ENCODE assay signal across 20 cellular contexts in the genomic region with DNA sequence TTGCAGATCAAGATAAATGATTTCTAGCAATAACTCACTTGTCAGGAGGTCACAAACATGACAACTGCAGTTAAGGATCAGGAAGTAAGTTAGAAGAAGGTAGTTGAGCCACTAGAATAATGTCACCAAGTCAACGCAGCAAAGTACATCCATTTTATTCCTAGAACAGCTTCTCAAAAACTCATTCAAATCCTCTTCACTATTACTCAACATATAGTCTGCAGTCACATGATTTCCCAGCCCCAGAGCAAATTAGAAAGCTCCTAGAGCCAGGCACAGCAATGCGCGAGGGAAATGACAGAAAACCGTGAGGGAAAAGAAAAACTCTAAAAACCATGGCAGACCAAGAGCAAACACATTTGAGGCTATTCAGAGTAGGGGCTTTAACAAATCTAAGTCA. TPM values are rescaled to one million over a fixed set of nuclear protein-coding genes. Genes with fewer than 3 reads are reported as not detected.
DNase-seq lines count a peak whose midpoint lies in the region; ATAC-seq, FAIRE-seq and TF ChIP-seq lines count a peak whose summit lies in the region.
"Had no signal": no experiment of that assay in that cellular context is flagged by ENCODE, and none has a peak within 500 bp of the region (broad histone marks: within the 10 kb centered on the region; RNA-seq: fewer than 3 reads in every experiment).

No MANE protein-coding gene starts in this region.

- H3K36me3 ChIP-seq in K562 (ENCODE audit: control insufficient read depth, insufficient read depth, low read length) (no peaks in the 10 kb centered on the region), upper lobe of right lung (no peaks in the 10 kb centered on the region)

- no peak for TF ChIP-seq EP300 in K562 (IDR thresholded peaks at IDR 0.05; ENCODE audit: low read length)

- H3K27me3 ChIP-seq in K562 (ENCODE audit: control insufficient read depth in 2 of 2, insufficient read depth in 2 of 2, low read length in 2 of 2) = peaks cover 2 to 18% of the 10 kb centered on the region in 2 experiments; a peak in 4 of 5 replicates
- H3K27me3 ChIP-seq in upper lobe of right lung = no peaks in the 10 kb centered on the region

- no peaks in the 10 kb centered on the region for H3K9me1 ChIP-seq in K562 (ENCODE audit: control insufficient read depth, insufficient read depth, low read length)

- no TSS peak for BruUV-seq in K562 (replicated peaks; lab: Mats Ljungman, UMichigan)

- H3K9me3 ChIP-seq in K562 (replicated peaks; ENCODE audit: control insufficient read depth, insufficient read depth, low read depth, low read length) (no peaks in the 10 kb centered on the region), upper lobe of right lung (no peaks in the 10 kb centered on the region), T-helper 17 cell (ENCODE audit: control insufficient read depth, low read length, poor library complexity, severe bottlenecking) (no peaks in the 10 kb centered on the region)
- H3K9me3 ChIP-seq: A549 had no signal

- H3K9ac ChIP-seq in K562 (ENCODE audit: insufficient read depth in 1 of 2, low read depth in 2 of 2, low read length in 2 of 2) = no peak overlapping the region

- no peaks in the 10 kb centered on the region for H3K79me2 ChIP-seq in K562 (ENCODE audit: control insufficient read depth, insufficient read depth, low read length)

- H3K4me3 ChIP-seq in K562 = no peak overlapping the region
- H3K4me3 ChIP-seq in upper lobe of right lung = no peak overlapping the region
- H3K4me3 ChIP-seq: A549, GM23338 had no signal

- CTCF ChIA-PET in activated CD4-positive, alpha-beta memory T cell treated with anti-CD3 and anti-CD28 coated beads for 36 hours (lab: Charles Lee) = no interaction called here
- CTCF ChIA-PET in activated CD4-positive, alpha-beta memory T cell treated with anti-CD3 and anti-CD28 coated beads, Interleukin-2, amount 10 ng/mL, durations not matched to agents 7 days and 5 days (lab: Charles Lee) = no interaction called here
- CTCF ChIA-PET in K562 (lab: Yijun Ruan, JAX; ENCODE audit: low intra/inter-chr PET ratio) = no interaction called here

- no peaks in the 10 kb centered on the region for H3K4me1 ChIP-seq in K562 (replicated peaks in 1 of 2; ENCODE audit: control insufficient read depth in 2 of 2, insufficient read depth in 2 of 2, low read length in 2 of 2)
- H3K4me1 ChIP-seq in upper lobe of right lung = no peaks in the 10 kb centered on the region
- H3K4me1 ChIP-seq: A549 had no signal

- H3K27me3 Mint-ChIP-seq in activated CD4-positive, alpha-beta memory T cell treated with anti-CD3 and anti-CD28 coated beads for 36 hours = no peaks in the 10 kb centered on the region
- no peaks in the 10 kb centered on the region for H3K27me3 Mint-ChIP-seq in activated CD4-positive, alpha-beta memory T cell treated with anti-CD3 and anti-CD28 coated beads, Interleukin-2, amount 10 ng/mL, durations not matched to agents 7 days and 5 days
- H3K27me3 Mint-ChIP-seq in CD14-positive monocyte (ENCODE audit: low read depth in 3 of 3) = no peaks in the 10 kb centered on the region
- no peaks in the 10 kb centered on the region for H3K27me3 Mint-ChIP-seq in T-helper 17 cell
- H3K27me3 Mint-ChIP-seq: CD4-positive, alpha-beta memory T cell; IgD-negative memory B cell had no signal

- POLR2A ChIA-PET in activated CD4-positive, alpha-beta memory T cell treated with anti-CD3 and anti-CD28 coated beads for 36 hours (lab: Charles Lee) = no interaction called here
- POLR2A ChIA-PET in activated CD4-positive, alpha-beta memory T cell treated with anti-CD3 and anti-CD28 coated beads, Interleukin-2, amount 10 ng/mL, durations not matched to agents 7 days and 5 days (lab: Charles Lee) = no interaction called here
- POLR2A ChIA-PET in K562 (lab: Yijun Ruan, JAX) = no interaction called here

- H2AFZ ChIP-seq in K562 (ENCODE audit: low read depth, low read length) = no peak overlapping the region
- H2AFZ ChIP-seq: GM23338 had no signal

- no peak overlapping the region for H3K4me2 ChIP-seq in K562 (ENCODE audit: insufficient read depth, low read length)
- H3K4me2 ChIP-seq: A549, GM23338 had no signal

- intact Hi-C loops in activated CD4-positive, alpha-beta memory T cell treated with anti-CD3 and anti-CD28 coated beads for 36 hours (cut with micrococcal nuclease) = no loop called here
- intact Hi-C loops in CD14-positive monocyte (cut with micrococcal nuclease) (no loop called here), K562 (cut with micrococcal nuclease) (no loop called here), upper lobe of right lung (cut with DNase I) (no loop called here)

- no peak overlapping the region for H3K4me3 Mint-ChIP-seq in activated CD4-positive, alpha-beta memory T cell treated with anti-CD3 and anti-CD28 coated beads for 36 hours
- H3K4me3 Mint-ChIP-seq in activated CD4-positive, alpha-beta memory T cell treated with anti-CD3 and anti-CD28 coated beads, Interleukin-2, amount 10 ng/mL, durations not matched to agents 7 days and 5 days = no peak overlapping the region
- H3K4me3 Mint-ChIP-seq in CD14-positive monocyte (peak overlapping the region in 1 of 2 donors; percentile 43), T-helper 17 cell (no peak overlapping the region)
- H3K4me3 Mint-ChIP-seq: CD4-positive, alpha-beta memory T cell; GM23338; H9; IgD-negative memory B cell had no signal

- TF ChIP-seq POLR2A in K562 (conservative IDR thresholded peaks at IDR 0.05) = no peak

- FAIRE-seq in K562 (lab: Jason Lieb, UNC) = peak; percentile 11
- FAIRE-seq: A549, GM12892, HepG2 had no signal

- no peak for DNase-seq in activated CD4-positive, alpha-beta memory T cell treated with anti-CD3 and anti-CD28 coated beads for 36 hours
- no peak for DNase-seq in activated CD4-positive, alpha-beta memory T cell treated with anti-CD3 and anti-CD28 coated beads, Interleukin-2, amount 10 ng/mL, durations not matched to agents 7 days and 5 days
- DNase-seq in CD14-positive monocyte (ENCODE audit: low spot score) (no peak), K562 (ENCODE audit: extremely low read depth in 1 of 4, low spot score in 3 of 4) (no peak), upper lobe of right lung (no peak), T-helper 17 cell (no peak), H4 (ENCODE audit: low spot score) (no peak)
- DNase-seq: AML-193; CD4-positive, alpha-beta memory T cell; DMS153; DMS79; GDM1; H9 had no signal

- ATAC-seq in K562 = no peak
- ATAC-seq in upper lobe of right lung = peak; percentile 73
- no peak for ATAC-seq in T-helper 17 cell
- ATAC-seq: A549, GM23338, HepG2 had no signal

- H3K27ac Mint-ChIP-seq in activated CD4-positive, alpha-beta memory T cell treated with anti-CD3 and anti-CD28 coated beads for 36 hours = peak overlapping the region; percentile 16
- H3K27ac Mint-ChIP-seq in activated CD4-positive, alpha-beta memory T cell treated with anti-CD3 and anti-CD28 coated beads, Interleukin-2, amount 10 ng/mL, durations not matched to agents 7 days and 5 days = no peak overlapping the region
- H3K27ac Mint-ChIP-seq in CD14-positive monocyte (peak overlapping the region in 4 of 7 donors; percentile 15 to 72 (median 37)), T-helper 17 cell (no peak overlapping the region)
- H3K27ac Mint-ChIP-seq: CD4-positive, alpha-beta memory T cell; GM23338; H9; IgD-negative memory B cell had no signal

- WGBS in K562 (ENCODE audit: insufficient coverage, low coverage, missing lambda C conversion rate) = 2% methylated on average over 4 of the region's 4 CpGs

- H3K4me1 Mint-ChIP-seq in activated CD4-positive, alpha-beta memory T cell treated with anti-CD3 and anti-CD28 coated beads for 36 hours (ENCODE audit: low read depth) = peaks cover 12% of the 10 kb centered on the region
- H3K4me1 Mint-ChIP-seq in activated CD4-positive, alpha-beta memory T cell treated with anti-CD3 and anti-CD28 coated beads, Interleukin-2, amount 10 ng/mL, durations not matched to agents 7 days and 5 days = no peaks in the 10 kb centered on the region
- peaks cover 4% of the 10 kb centered on the region for H3K4me1 Mint-ChIP-seq in CD14-positive monocyte
- H3K4me1 Mint-ChIP-seq in T-helper 17 cell = peaks cover 25% of the 10 kb centered on the region
- H3K4me1 Mint-ChIP-seq: GM23338, H9 had no signal

- 0 out of 2 replicates have a peak, but pooled peaks cover 3% of the 10 kb centered on the region for H4K20me1 ChIP-seq in K562 (replicated peaks; ENCODE audit: control insufficient read depth, insufficient read depth, low read length)

- H3K27ac ChIP-seq in K562 (ENCODE audit: extremely low read depth, low read depth, low read length) = no peak overlapping the region
- H3K27ac ChIP-seq in upper lobe of right lung = no peak overlapping the region
- H3K27ac ChIP-seq: 22Rv1, A549, C4-2B had no signal

- H3K9me3 Mint-ChIP-seq in activated CD4-positive, alpha-beta memory T cell treated with anti-CD3 and anti-CD28 coated beads for 36 hours = no peaks in the 10 kb centered on the region
- no peaks in the 10 kb centered on the region for H3K9me3 Mint-ChIP-seq in activated CD4-positive, alpha-beta memory T cell treated with anti-CD3 and anti-CD28 coated beads, Interleukin-2, amount 10 ng/mL, durations not matched to agents 7 days and 5 days
- peaks cover 0 to 5% (median 0%) of the 10 kb centered on the region in 7 donors for H3K9me3 Mint-ChIP-seq in CD14-positive monocyte
- H3K9me3 Mint-ChIP-seq: GM23338, H9, IgD-negative memory B cell had no signal

- H3K36me3 Mint-ChIP-seq in activated CD4-positive, alpha-beta memory T cell treated with anti-CD3 and anti-CD28 coated beads for 36 hours = no peaks in the 10 kb centered on the region
- H3K36me3 Mint-ChIP-seq in activated CD4-positive, alpha-beta memory T cell treated with anti-CD3 and anti-CD28 coated beads, Interleukin-2, amount 10 ng/mL, durations not matched to agents 7 days and 5 days (ENCODE audit: low read depth) = no peaks in the 10 kb centered on the region
- H3K36me3 Mint-ChIP-seq in CD14-positive monocyte (no peaks in the 10 kb centered on the region), T-helper 17 cell (ENCODE audit: low read depth) (peaks cover 3% of the 10 kb centered on the region)
- H3K36me3 Mint-ChIP-seq: IgD-negative memory B cell had no signal

- TF ChIP-seq RAD21 in K562 (CRISPR knock-in tag; conservative IDR thresholded peaks at IDR 0.05 in 1 of 2, IDR thresholded peaks at IDR 0.05 in 1 of 2) = no peak

- TF ChIP-seq CTCF in CD14-positive monocyte (IDR thresholded peaks at IDR 0.05) = no peak
- TF ChIP-seq CTCF in K562 (IDR thresholded peaks at IDR 0.05 in 2 of 3, conservative IDR thresholded peaks at IDR 0.05 in 1 of 3; ENCODE audit: insufficient read depth in 2 of 3, low read depth in 1 of 3, low read length in 3 of 3) = no peak
- TF ChIP-seq CTCF in upper lobe of right lung (IDR thresholded peaks at IDR 0.05) = no peak

- in situ Hi-C loops in K562 (cut with MboI) = no loop called here

RNA-seq across cellular contexts. Expression of gene ZNF622, which starts 49.9 kb away (rescaled TPM):
- 10 to 100 TPM; 35.6 to 35.9 TPM for total RNA-seq in activated CD4-positive, alpha-beta memory T cell treated with anti-CD3 and anti-CD28 coated beads for 36 hours
- 10 to 100 TPM; 36.0 to 38.1 TPM for total RNA-seq in activated CD4-positive, alpha-beta memory T cell treated with anti-CD3 and anti-CD28 coated beads, Interleukin-2, amount 10 ng/mL, durations not matched to agents 7 days and 5 days
- polyA plus RNA-seq in CD14-positive monocyte (10 to 100 TPM; 25.8 to 30.1 TPM), K562 (2011; rRNA removed) (16.6 and 22.7 TPM in 2 replicates), K562 (2014; fragmentation: Illumina TruSeq; extraction: Trizol) (27.7 and 36.6 TPM in 2 replicates), K562 (2014; fragmentation: Nextera tagmentation; extraction: Ambion mirVana) (1 to 10 TPM; 9.6 TPM), K562 (2014; rRNA removed) (32.3 and 36.8 TPM in 2 replicates)
- total RNA-seq in K562 (2011; cell fraction: chromatin; rRNA removed; ENCODE audit: low replicate concordance) = 10.3 and 10.4 TPM in 2 replicates
- 10.4 and 12.8 TPM in 2 replicates for total RNA-seq in K562 (2011; cell fraction: nucleolus; rRNA removed)
- total RNA-seq in K562 (2011; cell fraction: nucleoplasm; rRNA removed) = 9.8 and 10.2 TPM in 2 replicates
- total RNA-seq in K562 (2014; rRNA removed) (51.5 and 59.8 TPM in 2 replicates), K562 (2014; rRNA removed; fragmentation: Illumina TruSeq; extraction: Trizol) (34.6 and 34.8 TPM in 2 replicates), K562 (2015; rRNA removed; fragmentation: Illumina TruSeq; extraction: Trizol) (46.0 and 47.7 TPM in 2 replicates), K562 (2021) (41.0 and 49.5 TPM in 2 replicates), upper lobe of right lung (28.0 TPM), T-helper 17 cell (10 to 100 TPM; 30.5 to 42.7 TPM)
- 14.7 and 18.1 TPM in 2 replicates for polyA plus RNA-seq in K562 (2011; cell fraction: cytosol; rRNA removed)
- polyA plus RNA-seq in K562 (2011; cell fraction: nucleus; rRNA removed) = 10.4 and 10.8 TPM in 2 replicates
- 41.3 and 41.8 TPM in 2 replicates for polyA plus RNA-seq in K562 (2012)
- 23.6 and 23.8 TPM in 2 replicates for polyA minus RNA-seq in K562 (2011; rRNA and poly(A)+ RNA removed)
- polyA minus RNA-seq in K562 (2011; cell fraction: cytosol; rRNA and poly(A)+ RNA removed) = 11.0 and 13.0 TPM in 2 replicates
- polyA minus RNA-seq in K562 (2011; cell fraction: nucleus; rRNA and poly(A)+ RNA removed) = 16.6 and 21.2 TPM in 2 replicates
- total RNA-seq in H4 (2014; rRNA removed; shearing (Covaris generic)) = 55.0 and 55.8 TPM in 2 replicates

Comparison
In these comparisons a context has a peak if more than half of its experiments do, and no peak if none do; other contexts are left out.
1. H3K27ac Mint-ChIP-seq: peak in activated CD4-positive, alpha-beta memory T cell treated with anti-CD3 and anti-CD28 coated beads for 36 hours (single experiment) and CD14-positive monocyte (4 of 7); none in activated CD4-positive, alpha-beta memory T cell treated with anti-CD3 and anti-CD28 coated beads, Interleukin-2, amount 10 ng/mL, durations not matched to agents 7 days and 5 days (single experiment) and T-helper 17 cell (single experiment).